ENCODE assay signal across 8 cellular contexts in the genomic region with DNA sequence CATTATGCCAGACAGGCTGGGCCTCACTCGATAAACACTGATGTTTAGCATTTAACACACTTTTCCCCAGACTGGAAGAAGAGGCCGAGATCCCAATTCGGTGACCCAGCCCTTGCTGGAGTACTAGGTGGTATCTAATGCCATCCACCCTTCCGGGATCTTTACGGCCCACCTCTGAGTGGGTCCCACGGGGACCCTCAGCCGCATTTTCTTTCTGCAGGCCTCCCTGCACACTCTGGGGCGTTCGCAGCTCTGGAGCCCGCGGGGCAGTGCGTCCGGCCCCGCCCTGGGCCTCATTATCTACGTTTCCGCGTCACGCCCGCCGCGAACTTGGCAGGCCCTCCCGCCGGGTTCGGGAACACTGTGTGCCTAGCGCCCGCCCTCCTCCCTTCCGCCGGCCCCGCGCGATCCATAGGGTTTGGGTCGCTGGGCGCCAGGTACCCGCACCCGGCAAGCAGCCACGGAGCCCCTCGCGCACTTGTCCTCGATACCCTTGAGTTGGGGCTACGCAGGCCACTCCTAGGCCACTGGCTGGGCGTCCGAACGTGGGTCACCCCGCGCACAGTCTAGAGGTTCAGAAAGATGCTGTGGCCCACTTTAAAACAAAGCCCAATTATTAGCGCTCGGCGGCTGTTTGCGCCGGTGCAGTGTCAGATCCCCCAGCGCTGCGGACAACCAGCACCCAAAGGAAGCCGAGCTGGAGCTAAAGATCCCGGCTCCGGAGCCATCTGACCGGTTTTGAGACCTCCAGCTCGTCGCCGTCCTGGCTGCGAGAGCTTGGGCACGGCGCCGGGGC. TPM values are rescaled to one million over a fixed set of nuclear protein-coding genes. Genes with fewer than 3 reads are reported as not detected.
A peak's percentile ranks its signal among the peaks of the same experiment; 100 is the strongest.
DNase-seq lines count a peak whose midpoint lies in the region; ATAC-seq and TF ChIP-seq lines count a peak whose summit lies in the region.

No MANE protein-coding gene starts in this region.

- peak; percentile 83 for ATAC-seq in left lobe of liver

- H4K20me1 ChIP-seq in KMS-11 (ENCODE audit: insufficient read depth) = no peaks in the 10 kb centered on the region

- TF ChIP-seq CTCF in KMS-11 (conservative IDR thresholded peaks at IDR 0.05; ENCODE audit: low read depth, low read length) (no peak), choroid plexus epithelial cell (conservative IDR thresholded peaks at IDR 0.05; ENCODE audit: low read depth, low read length) (no peak)

- H3K4me3 ChIP-seq in KMS-11 (IDR thresholded peaks at IDR 0.05; ENCODE audit: insufficient read depth, low read depth, low read length) (no peak overlapping the region), choroid plexus epithelial cell (ENCODE audit: low read depth, low read length) (peak overlapping the region; percentile 71)

- H3K27me3 ChIP-seq in KMS-11 (ENCODE audit: insufficient read depth, low read depth) = no peaks in the 10 kb centered on the region

- H3K79me2 ChIP-seq in KMS-11 (ENCODE audit: insufficient read depth, low read depth) = no peaks in the 10 kb centered on the region

- peak; percentile 58 for DNase-seq in AG08395 (ENCODE audit: low spot score)
- peak; percentile 48 to 59 for DNase-seq in activated CD4-positive, alpha-beta T cell treated with anti-CD3 and anti-CD28 coated beads for 24 hours (ENCODE audit: low read depth in 2 of 2)
- DNase-seq in choroid plexus epithelial cell (ENCODE audit: low read depth) = peak; percentile 70
- DNase-seq in left lobe of liver (ENCODE audit: low spot score) = peak; percentile 88
- DNase-seq in stimulated activated CD4-positive, alpha-beta T cell treated with anti-CD3 and anti-CD28 coated beads, Interleukin-15, amount 100 ng/mL, for 48 hours (ENCODE audit: low read depth in 2 of 2) = peak; percentile 46 to 59
- no peak for DNase-seq in glomerular visceral epithelial cell (ENCODE audit: extremely low spot score)
- no peak for DNase-seq in ACHN

- in situ Hi-C loops in ACHN (cut with HindIII; ENCODE audit: low pct_ligation_motif_present, low pct_unique_long_range_greater_than_20kb, low sequenced_read_pairs) = no loop called here

- H3K36me3 ChIP-seq in KMS-11 (ENCODE audit: insufficient read depth) = no peaks in the 10 kb centered on the region

- H3K4me1 ChIP-seq in KMS-11 (ENCODE audit: low read depth, poor library complexity, severe bottlenecking) = no peaks in the 10 kb centered on the region

- H3K9ac ChIP-seq in KMS-11 = no peak overlapping the region

- H3K27ac ChIP-seq in KMS-11 = no peak overlapping the region

- H3K4me2 ChIP-seq in KMS-11 = no peak overlapping the region

- peak overlapping the region; percentile 50; the same call in 1 of the 2 replicates for H2AFZ ChIP-seq in KMS-11 (ENCODE audit: low read depth)

RNA-seq across cellular contexts. Expression of a gene that starts 0.9 kb away (rescaled TPM):
- 5.0 TPM for total RNA-seq in left lobe of liver

RNA-seq across cellular contexts. Expression of a gene that starts 18.8 kb away (rescaled TPM):
- total RNA-seq in left lobe of liver = 9.2 TPM

Comparison
In these comparisons a context has a peak if more than half of its experiments do, and no peak if none do; other contexts are left out.
1. DNase-seq: peak in AG08395 (single experiment), activated CD4-positive, alpha-beta T cell treated with anti-CD3 and anti-CD28 coated beads for 24 hours (2 of 2), choroid plexus epithelial cell (single experiment), left lobe of liver (single experiment) and stimulated activated CD4-positive, alpha-beta T cell treated with anti-CD3 and anti-CD28 coated beads, Interleukin-15, amount 100 ng/mL, for 48 hours (2 of 2); none in glomerular visceral epithelial cell (single experiment) and ACHN (single experiment).